Comparison of ENCODE assay signal across 22 cellular contexts in genomic region chr1:194175251-194175650, GRCh38.
DNase-seq lines count a peak whose midpoint lies in the region; ATAC-seq, FAIRE-seq and TF ChIP-seq lines count a peak whose summit lies in the region.
"Had no signal": no experiment of that assay in that cellular context is flagged by ENCODE, and none has a peak within 500 bp of the region (broad histone marks: within the 10 kb centered on the region; RNA-seq: fewer than 3 reads in every experiment).

No MANE protein-coding gene starts in this region.

- H3K9me3 ChIP-seq in HUES6 (ENCODE audit: control insufficient read depth, insufficient read depth, low read depth, low read length) (no peaks in the 10 kb centered on the region), astrocyte (ENCODE audit: insufficient read depth, low read depth, low read length) (no peaks in the 10 kb centered on the region), iPS-20b (ENCODE audit: insufficient read depth, low read depth, low read length) (no peaks in the 10 kb centered on the region), neuronal stem cell (replicated peaks in 1 of 2; ENCODE audit: control insufficient read depth in 2 of 2, insufficient read depth in 1 of 2, low read depth in 1 of 2, low read length in 2 of 2) (peaks cover 0 to 4% of the 10 kb centered on the region in 2 donors), psoas muscle (no peaks in the 10 kb centered on the region)

- H4K8ac ChIP-seq in neuronal stem cell (ENCODE audit: low read depth, low read length), result no peak overlapping the region

- no peak overlapping the region for H2BK12ac ChIP-seq in neuronal stem cell (ENCODE audit: low read length)

- no peak overlapping the region for H3K4ac ChIP-seq in neuronal stem cell (ENCODE audit: low read length)

- H3K9ac ChIP-seq in HUES6 (ENCODE audit: low read length) (no peak overlapping the region), astrocyte (ENCODE audit: low read length) (no peak overlapping the region), iPS-20b (ENCODE audit: low read depth, low read length) (no peak overlapping the region), neuronal stem cell (ENCODE audit: low read depth, low read length, poor library complexity) (no peak overlapping the region)
- H3K9ac ChIP-seq: GM23248 had no signal

- H3K4me2 ChIP-seq in astrocyte (ENCODE audit: low read length), result no peak overlapping the region
- no peak overlapping the region for H3K4me2 ChIP-seq in neuronal stem cell (ENCODE audit: insufficient read depth, low read length, poor library complexity, severe bottlenecking)

- no peak for FAIRE-seq in astrocyte (lab: Jason Lieb, UNC)
- FAIRE-seq: G401.6, GM19239, K562 had no signal

- H3K27ac ChIP-seq in HUES6 (ENCODE audit: low read depth, low read length) (peak overlapping the region; percentile 48; the same call in 1 of the 2 replicates), astrocyte (ENCODE audit: low read depth, low read length) (no peak overlapping the region), iPS-20b (ENCODE audit: low read length) (peak overlapping the region; percentile 54), neuronal stem cell (replicated peaks; ENCODE audit: low read length) (no peak overlapping the region), psoas muscle (no peak overlapping the region)
- H3K27ac ChIP-seq: C4-2B, GM23248, RWPE1 had no signal

- no peak overlapping the region for H3K4me3 Mint-ChIP-seq in astrocyte (ENCODE audit: unreplicated experiment)
- no peak overlapping the region for H3K4me3 Mint-ChIP-seq in stimulated activated effector memory CD8-positive, alpha-beta T cell treated with anti-CD3 and anti-CD28 coated beads, Interleukin-12 subunit alpha, Interleukin-12 subunit beta, amount 100 ng/mL, for 72 hours

- no peak overlapping the region for H3K14ac ChIP-seq in neuronal stem cell (ENCODE audit: low read length)

- H2AK5ac ChIP-seq in neuronal stem cell (ENCODE audit: low read depth, low read length), result no peak overlapping the region

- H3K27me3 ChIP-seq in HUES6 (ENCODE audit: control insufficient read depth, insufficient read depth, low read length) (no peaks in the 10 kb centered on the region), astrocyte (ENCODE audit: insufficient read depth, low read length) (no peaks in the 10 kb centered on the region), iPS-20b (ENCODE audit: insufficient read depth, low read length) (no peaks in the 10 kb centered on the region), neuronal stem cell (ENCODE audit: control insufficient read depth in 3 of 3, insufficient read depth in 3 of 3, low read depth in 1 of 3, low read length in 3 of 3) (no peaks in the 10 kb centered on the region), psoas muscle (ENCODE audit: insufficient read depth in 3 of 3, low read length in 2 of 3) (no peaks in the 10 kb centered on the region)

- no peaks in the 10 kb centered on the region for H3K36me3 ChIP-seq in HUES6 (ENCODE audit: control insufficient read depth, insufficient read depth, low read length)
- no peaks in the 10 kb centered on the region for H3K36me3 ChIP-seq in astrocyte (ENCODE audit: insufficient read depth, low read length)
- H3K36me3 ChIP-seq in iPS-20b (ENCODE audit: insufficient read depth, low read depth, low read length), result no peaks in the 10 kb centered on the region
- no peaks in the 10 kb centered on the region for H3K36me3 ChIP-seq in neuronal stem cell (replicated peaks in 1 of 2; ENCODE audit: control insufficient read depth in 2 of 2, insufficient read depth in 2 of 2, low read length in 2 of 2)
- no peaks in the 10 kb centered on the region for H3K36me3 ChIP-seq in psoas muscle (ENCODE audit: insufficient read depth in 1 of 2, low read depth in 1 of 2)

- H3K4me3 ChIP-seq in HUES6 (ENCODE audit: low read depth, low read length) (no peak overlapping the region), astrocyte (ENCODE audit: insufficient read depth, low read depth, low read length) (no peak overlapping the region), iPS-20b (ENCODE audit: low read length) (no peak overlapping the region), neuronal stem cell (ENCODE audit: low read length in 2 of 2) (no peak overlapping the region), psoas muscle (no peak overlapping the region)
- H3K4me3 ChIP-seq: GM23248, K562 had no signal

- H3K23ac ChIP-seq in neuronal stem cell (ENCODE audit: low read depth, low read length, poor library complexity), result no peak overlapping the region

- intact Hi-C loops in psoas muscle (cut with DNase I), result no loop called here

- H3K36me3 Mint-ChIP-seq in astrocyte (ENCODE audit: low read depth, unreplicated experiment), result no peaks in the 10 kb centered on the region
- H3K36me3 Mint-ChIP-seq in stimulated activated effector memory CD8-positive, alpha-beta T cell treated with anti-CD3 and anti-CD28 coated beads, Interleukin-12 subunit alpha, Interleukin-12 subunit beta, amount 100 ng/mL, for 72 hours, result peaks cover 4% of the 10 kb centered on the region

- no peaks in the 10 kb centered on the region for H3K79me1 ChIP-seq in neuronal stem cell (ENCODE audit: low read depth, low read length)

- H4K20me1 ChIP-seq in astrocyte (ENCODE audit: insufficient read depth, low read length), result no peaks in the 10 kb centered on the region

- ATAC-seq in psoas muscle, result no peak
- no peak for ATAC-seq in stimulated activated effector memory CD8-positive, alpha-beta T cell treated with anti-CD3 and anti-CD28 coated beads, Interleukin-12 subunit alpha, Interleukin-12 subunit beta, amount 100 ng/mL, for 72 hours
- ATAC-seq: HCT116, K562 had no signal

- no peak for TF ChIP-seq CTCF in astrocyte (IDR thresholded peaks at IDR 0.05; ENCODE audit: insufficient read depth, low read depth, low read length)
- TF ChIP-seq CTCF in psoas muscle (IDR thresholded peaks at IDR 0.05), result no peak

- no peak overlapping the region for H2BK5ac ChIP-seq in neuronal stem cell (ENCODE audit: low read length)

- H2BK120ac ChIP-seq in neuronal stem cell (ENCODE audit: low read depth, low read length), result no peak overlapping the region

- no peak overlapping the region for H2BK15ac ChIP-seq in neuronal stem cell (ENCODE audit: low read length)

- H3K18ac ChIP-seq in neuronal stem cell (ENCODE audit: low read length), result no peak overlapping the region

- H4K91ac ChIP-seq in neuronal stem cell (ENCODE audit: low read depth, low read length, poor library complexity), result no peak overlapping the region

- H3K9me3 Mint-ChIP-seq in astrocyte (ENCODE audit: unreplicated experiment), result no peaks in the 10 kb centered on the region
- no peaks in the 10 kb centered on the region for H3K9me3 Mint-ChIP-seq in stimulated activated effector memory CD8-positive, alpha-beta T cell treated with anti-CD3 and anti-CD28 coated beads, Interleukin-12 subunit alpha, Interleukin-12 subunit beta, amount 100 ng/mL, for 72 hours

- peak overlapping the region; percentile 54 for H3K27ac Mint-ChIP-seq in astrocyte (ENCODE audit: unreplicated experiment)
- no peak overlapping the region for H3K27ac Mint-ChIP-seq in stimulated activated effector memory CD8-positive, alpha-beta T cell treated with anti-CD3 and anti-CD28 coated beads, Interleukin-12 subunit alpha, Interleukin-12 subunit beta, amount 100 ng/mL, for 72 hours

- H3K27me3 Mint-ChIP-seq in astrocyte (ENCODE audit: low read depth, unreplicated experiment), result no peaks in the 10 kb centered on the region

- H3K4me1 Mint-ChIP-seq in astrocyte (ENCODE audit: low read depth, unreplicated experiment), result peaks cover 16% of the 10 kb centered on the region
- no peaks in the 10 kb centered on the region for H3K4me1 Mint-ChIP-seq in stimulated activated effector memory CD8-positive, alpha-beta T cell treated with anti-CD3 and anti-CD28 coated beads, Interleukin-12 subunit alpha, Interleukin-12 subunit beta, amount 100 ng/mL, for 72 hours

- H2AFZ ChIP-seq in astrocyte (ENCODE audit: low read depth, low read length), result no peak overlapping the region
- peak overlapping the region; percentile 34 for H2AFZ ChIP-seq in neuronal stem cell (ENCODE audit: low read length)
- H2AFZ ChIP-seq: GM23248 had no signal

- H3K4me1 ChIP-seq in HUES6 (ENCODE audit: control insufficient read depth, insufficient read depth, low read length), result peaks cover 25% of the 10 kb centered on the region; the same call in 1 of the 2 replicates
- H3K4me1 ChIP-seq in astrocyte (ENCODE audit: insufficient read depth, low read length), result no peaks in the 10 kb centered on the region
- peaks cover 30% of the 10 kb centered on the region for H3K4me1 ChIP-seq in iPS-20b (ENCODE audit: insufficient read depth, low read length)
- H3K4me1 ChIP-seq in neuronal stem cell (ENCODE audit: control insufficient read depth in 2 of 2, insufficient read depth in 1 of 2, low read depth in 1 of 2, low read length in 2 of 2), result peaks cover 0 to 4% of the 10 kb centered on the region in 2 donors
- H3K4me1 ChIP-seq in psoas muscle, result no peaks in the 10 kb centered on the region

- no CpG with 5 or more reads among the region's 1 CpG for WGBS in neuronal stem cell (ENCODE audit: extremely low coverage in 2 of 2, insufficient read length in 2 of 2, insufficient replicate concordance in 1 of 2), 2 donors
- WGBS in psoas muscle, 3 donors, result 89 to 94% (median 91%) methylated on average over 1 of the region's 1 CpG

- H3K79me2 ChIP-seq in astrocyte (ENCODE audit: insufficient read depth, low read length), result no peaks in the 10 kb centered on the region

- no peak for DNase-seq in astrocyte (ENCODE audit: low read depth)
- no peak for DNase-seq in neuronal stem cell (ENCODE audit: low spot score)
- no peak for DNase-seq in middle frontal gyrus (ENCODE audit: extremely low spot score, low spot score)
- DNase-seq in NCI-H510A (lab: John Stamatoyannopoulos, UW), result no peak
- no peak for DNase-seq in psoas muscle
- no peak for DNase-seq in stimulated activated effector memory CD8-positive, alpha-beta T cell treated with anti-CD3 and anti-CD28 coated beads, Interleukin-12 subunit alpha, Interleukin-12 subunit beta, amount 100 ng/mL, for 72 hours (ENCODE audit: low spot score in 2 of 2)
- DNase-seq: AML-193, DMS79 treated with DMSO at 0.1 percent for 48 hours, GM23248, NCI-H1105, NCI-H1694, NCI-H774, PC-3, SIG-M5 had no signal

Comparison
In these comparisons a context has a peak if more than half of its experiments do, and no peak if none do; other contexts are left out.
1. H3K27ac ChIP-seq: peak in HUES6 (single experiment) and iPS-20b (single experiment); none in astrocyte (single experiment), neuronal stem cell (single experiment) and psoas muscle (single experiment).